1 cellular context compared by ENCODE assay signal in genomic region chr3:50154476-50154839, GRCh38.
TF ChIP-seq lines count a peak whose summit lies in the region.

No MANE protein-coding gene starts in this region.

TF ChIP-seq in HCT116, 20 proteins besides CTCF, POLR2A, EP300 and RAD21 (continued from another document):
- no peak for TF ChIP-seq REST (IDR thresholded peaks at IDR 0.05; ENCODE audit: low read depth)
- TF ChIP-seq CBX3 (IDR thresholded peaks at IDR 0.05; ENCODE audit: low read depth) = no peak
